11 cellular contexts compared by ENCODE assay signal in the genomic region with DNA sequence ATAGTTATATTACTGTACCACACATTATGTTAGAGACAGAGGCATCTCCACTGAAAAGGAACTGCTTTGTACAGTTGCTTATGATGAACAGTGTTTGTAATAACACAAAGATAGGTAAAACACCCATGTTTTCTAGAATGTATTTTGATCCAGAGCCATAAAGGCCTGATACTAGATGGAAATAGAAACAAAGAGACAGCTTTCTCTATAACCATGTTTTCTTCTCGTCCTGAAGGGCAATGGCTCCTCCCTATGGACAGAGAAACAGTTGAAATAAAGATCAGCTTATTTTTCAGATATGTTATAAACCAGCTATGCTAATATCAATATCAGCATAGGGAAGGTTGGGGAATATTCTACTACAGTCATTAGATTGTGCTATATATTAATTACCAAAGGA.
DNase-seq lines count a peak whose midpoint lies in the region; ATAC-seq and TF ChIP-seq lines count a peak whose summit lies in the region.
"Had no signal": no experiment of that assay in that cellular context is flagged by ENCODE, and none has a peak within 500 bp of the region (broad histone marks: within the 10 kb centered on the region; RNA-seq: fewer than 3 reads in every experiment).

No MANE protein-coding gene starts in this region.

- H3K4me2 ChIP-seq in DND-41 (ENCODE audit: insufficient read depth, low read length) (no peak overlapping the region), mesenchymal stem cell (ENCODE audit: low read length, poor library complexity, severe bottlenecking) (no peak overlapping the region)

- CTCF ChIA-PET in CD8-positive, alpha-beta memory T cell (lab: Charles Lee): no interaction called here

- H3K4me3 ChIP-seq in DND-41 (ENCODE audit: low read depth in 1 of 2, low read length in 2 of 2) (no peak overlapping the region), SK-N-MC (peak overlapping the region; percentile 54), mesenchymal stem cell (ENCODE audit: insufficient read depth in 1 of 2, low read depth in 1 of 2, low read length in 2 of 2) (no peak overlapping the region)
- H3K4me3 ChIP-seq in CD8-positive, alpha-beta memory T cell (ENCODE audit: low read length): no peak overlapping the region
- H3K4me3 ChIP-seq: Peyer's patch, spleen had no signal

- no peak overlapping the region for H2AFZ ChIP-seq in DND-41 (ENCODE audit: low read depth, low read length)
- H2AFZ ChIP-seq in mesenchymal stem cell (ENCODE audit: low read depth, low read length): no peak overlapping the region

- H4K20me1 ChIP-seq in DND-41 (ENCODE audit: insufficient read depth, low read length): no peaks in the 10 kb centered on the region

- no peak overlapping the region for H2BK12ac ChIP-seq in mesenchymal stem cell (ENCODE audit: low read length in 2 of 2)

- H3K27ac Mint-ChIP-seq in CD8-positive, alpha-beta memory T cell: no peak overlapping the region
- H3K27ac Mint-ChIP-seq: activated naive CD4-positive, alpha-beta T cell treated with anti-CD3 and anti-CD28 coated beads, Interleukin-2, amount 50 U/mL, for 24 hours had no signal

- no peaks in the 10 kb centered on the region for H3K36me3 Mint-ChIP-seq in CD8-positive, alpha-beta memory T cell
- H3K36me3 Mint-ChIP-seq: activated naive CD4-positive, alpha-beta T cell treated with anti-CD3 and anti-CD28 coated beads, Interleukin-2, amount 50 U/mL, for 24 hours had no signal

- no peak overlapping the region for H4K91ac ChIP-seq in mesenchymal stem cell (ENCODE audit: low read length)

- no peak overlapping the region for H2AK5ac ChIP-seq in mesenchymal stem cell (ENCODE audit: low read length, severe bottlenecking)

- no peaks in the 10 kb centered on the region for H3K4me1 Mint-ChIP-seq in CD8-positive, alpha-beta memory T cell
- H3K4me1 Mint-ChIP-seq: activated naive CD4-positive, alpha-beta T cell treated with anti-CD3 and anti-CD28 coated beads, Interleukin-2, amount 50 U/mL, for 24 hours had no signal

- H3K27ac ChIP-seq in DND-41 (ENCODE audit: low read length) (no peak overlapping the region), SK-N-MC (peak overlapping the region; percentile 89), mesenchymal stem cell (ENCODE audit: low read length, poor library complexity, severe bottlenecking) (no peak overlapping the region)
- H3K27ac ChIP-seq in CD8-positive, alpha-beta memory T cell (ENCODE audit: low read depth, low read length): no peak overlapping the region
- H3K27ac ChIP-seq: Peyer's patch, spleen had no signal

- DNase-seq in DND-41: no peak
- DNase-seq in NCI-H1105 (lab: John Stamatoyannopoulos, UW): peak; percentile 73
- peak; percentile 70 for DNase-seq in SK-N-MC (ENCODE audit: low read depth, low spot score)
- DNase-seq in mesenchymal stem cell: peak; percentile 5
- no peak for DNase-seq in CD8-positive, alpha-beta memory T cell
- DNase-seq in AML-193 (lab: John Stamatoyannopoulos, UW): no peak
- no peak for DNase-seq in stimulated activated CD4-positive, alpha-beta T cell treated with anti-CD3 and anti-CD28 coated beads, Interleukin-1b, Interleukin-23, amount 100 ng/mL, for 48 hours
- no peak for DNase-seq in hepatic stellate cell (ENCODE audit: low spot score)
- DNase-seq: Peyer's patch, spleen had no signal

- H3K18ac ChIP-seq in mesenchymal stem cell (ENCODE audit: low read depth in 1 of 2, low read length in 2 of 2): no peak overlapping the region

- H2BK120ac ChIP-seq in mesenchymal stem cell (ENCODE audit: low read depth, low read length): no peak overlapping the region

- H3K9ac ChIP-seq in DND-41 (ENCODE audit: low read depth, low read length) (no peak overlapping the region), SK-N-MC (ENCODE audit: insufficient read length) (peak overlapping the region; percentile 77), mesenchymal stem cell (ENCODE audit: low read length) (no peak overlapping the region)

- no peak overlapping the region for H3K14ac ChIP-seq in mesenchymal stem cell (ENCODE audit: low read length in 2 of 2)

- no peak for ATAC-seq in DND-41 (ENCODE audit: insufficient read depth, low read depth)

- H3K9me3 ChIP-seq in DND-41 (ENCODE audit: insufficient read depth, low read length, severe bottlenecking): no peaks in the 10 kb centered on the region
- peaks cover 2% of the 10 kb centered on the region; the same call in 1 of the 2 replicates for H3K9me3 ChIP-seq in SK-N-MC (ENCODE audit: low read depth, low read length)
- H3K9me3 ChIP-seq in mesenchymal stem cell (ENCODE audit: control insufficient read depth, low read length): no peaks in the 10 kb centered on the region
- H3K9me3 ChIP-seq in CD8-positive, alpha-beta memory T cell (ENCODE audit: low read length): no peaks in the 10 kb centered on the region
- H3K9me3 ChIP-seq: Peyer's patch, spleen had no signal

- no CpG with 5 or more reads among the region's 1 CpG for WGBS in mesenchymal stem cell

- no peaks in the 10 kb centered on the region for H3K27me3 ChIP-seq in DND-41 (ENCODE audit: insufficient read depth, low read length, poor library complexity)
- no peaks in the 10 kb centered on the region for H3K27me3 ChIP-seq in mesenchymal stem cell (ENCODE audit: control insufficient read depth in 1 of 2, insufficient read depth in 1 of 2, low read length in 2 of 2)
- H3K27me3 ChIP-seq in CD8-positive, alpha-beta memory T cell (ENCODE audit: insufficient read depth, low read length, poor library complexity, severe bottlenecking): no peaks in the 10 kb centered on the region
- H3K27me3 ChIP-seq: Peyer's patch, spleen had no signal

- H4K8ac ChIP-seq in mesenchymal stem cell (ENCODE audit: low read length): no peak overlapping the region

- H3K27me3 Mint-ChIP-seq in CD8-positive, alpha-beta memory T cell: no peaks in the 10 kb centered on the region

- no peaks in the 10 kb centered on the region for H3K36me3 ChIP-seq in DND-41 (ENCODE audit: insufficient read depth, low read length)
- no peaks in the 10 kb centered on the region for H3K36me3 ChIP-seq in SK-N-MC (ENCODE audit: insufficient read depth, low read length)
- H3K36me3 ChIP-seq in mesenchymal stem cell (ENCODE audit: control insufficient read depth in 1 of 2, insufficient read depth in 2 of 2, low read depth in 1 of 2, low read length in 2 of 2): no peaks in the 10 kb centered on the region
- H3K36me3 ChIP-seq in CD8-positive, alpha-beta memory T cell (ENCODE audit: insufficient read depth, low read length): no peaks in the 10 kb centered on the region
- H3K36me3 ChIP-seq: Peyer's patch, spleen had no signal

- no peak overlapping the region for H3K4me3 Mint-ChIP-seq in CD8-positive, alpha-beta memory T cell
- H3K4me3 Mint-ChIP-seq: activated naive CD4-positive, alpha-beta T cell treated with anti-CD3 and anti-CD28 coated beads, Interleukin-2, amount 50 U/mL, for 24 hours had no signal

- POLR2A ChIA-PET in CD8-positive, alpha-beta memory T cell (lab: Charles Lee): no interaction called here

- H3K4me1 ChIP-seq in DND-41 (ENCODE audit: insufficient read depth, low read length) (no peaks in the 10 kb centered on the region), mesenchymal stem cell (ENCODE audit: control insufficient read depth, insufficient read depth, low read depth, low read length) (no peaks in the 10 kb centered on the region)
- no peaks in the 10 kb centered on the region for H3K4me1 ChIP-seq in CD8-positive, alpha-beta memory T cell (ENCODE audit: insufficient read depth, low read length)
- H3K4me1 ChIP-seq: Peyer's patch, spleen had no signal

- H3K23ac ChIP-seq in mesenchymal stem cell (ENCODE audit: low read length in 2 of 2): no peak overlapping the region

- no peak overlapping the region for H3K4ac ChIP-seq in mesenchymal stem cell (ENCODE audit: low read depth in 1 of 2, low read length in 2 of 2)

- peak; percentile 27 for TF ChIP-seq CTCF in DND-41 (IDR thresholded peaks at IDR 0.05; ENCODE audit: borderline replicate concordance, extremely low read depth, low read length, poor library complexity, severe bottlenecking)

- no peaks in the 10 kb centered on the region for H3K79me1 ChIP-seq in mesenchymal stem cell (replicated peaks; ENCODE audit: low read length, poor library complexity, severe bottlenecking)

- no peaks in the 10 kb centered on the region for H3K79me2 ChIP-seq in DND-41 (ENCODE audit: insufficient read depth, low read length)

- H3K9me3 Mint-ChIP-seq in CD8-positive, alpha-beta memory T cell: peaks cover 0 to 3% (median 0%) of the 10 kb centered on the region in 5 donors
- H3K9me3 Mint-ChIP-seq: activated naive CD4-positive, alpha-beta T cell treated with anti-CD3 and anti-CD28 coated beads, Interleukin-2, amount 50 U/mL, for 24 hours had no signal

- H2BK15ac ChIP-seq in mesenchymal stem cell (ENCODE audit: low read depth, poor library complexity, severe bottlenecking): no peak overlapping the region

- H2BK5ac ChIP-seq in mesenchymal stem cell (ENCODE audit: low read depth, low read length, poor library complexity, severe bottlenecking): no peak overlapping the region

Comparison
In these comparisons a context has a peak if more than half of its experiments do, and no peak if none do; other contexts are left out.
1. DNase-seq: peak in NCI-H1105 (single experiment), SK-N-MC (single experiment) and mesenchymal stem cell (single experiment); none in DND-41 (single experiment), CD8-positive, alpha-beta memory T cell (0 of 5), AML-193 (0 of 2), stimulated activated CD4-positive, alpha-beta T cell treated with anti-CD3 and anti-CD28 coated beads, Interleukin-1b, Interleukin-23, amount 100 ng/mL, for 48 hours (single experiment) and hepatic stellate cell (single experiment).